Comparison of ENCODE assay signal across 35 cellular contexts in the genomic region with DNA sequence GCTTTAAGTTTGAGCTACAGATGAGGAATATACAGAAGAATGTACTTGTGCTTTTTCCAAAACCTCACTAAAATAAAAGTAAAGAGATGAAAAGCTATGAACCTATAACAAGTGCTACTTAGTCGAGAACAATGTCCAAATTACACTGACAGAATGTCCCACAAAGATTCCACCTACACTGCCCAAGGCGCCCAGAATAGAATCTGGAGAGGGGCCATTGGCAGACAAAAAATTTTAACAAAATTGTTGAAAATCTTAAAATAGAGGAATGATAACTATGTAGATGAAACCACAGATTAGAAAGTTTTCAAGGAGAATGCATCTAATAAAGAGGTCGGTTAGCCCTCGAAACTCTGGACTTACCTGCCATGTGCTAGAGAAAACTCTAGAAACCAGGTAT.
"Had no signal": no experiment of that assay in that cellular context is flagged by ENCODE, and none has a peak within 500 bp of the region (broad histone marks: within the 10 kb centered on the region; RNA-seq: fewer than 3 reads in every experiment).

No MANE protein-coding gene starts in this region.

- H3K4me3 ChIP-seq: adrenal gland, body of pancreas, breast epithelium had no signal

- H3K36me3 Mint-ChIP-seq: activated CD4-positive, alpha-beta memory T cell treated with anti-CD3 and anti-CD28 coated beads for 36 hours; activated naive CD4-positive, alpha-beta T cell treated with anti-CD3 and anti-CD28 coated beads, Interleukin-2, amount 50 U/mL, for 72 hours; activated naive CD8-positive, alpha-beta T cell treated with anti-CD3 and anti-CD28 coated beads for 36 hours; T-cell had no signal

- H3K9me3 ChIP-seq: adrenal gland, body of pancreas had no signal

- H3K36me3 ChIP-seq: adrenal gland, brain microvascular endothelial cell, breast epithelium had no signal

- H3K27ac Mint-ChIP-seq: activated B cell treated with CpG ODN at 0.5 μM for 24 hours; activated CD4-positive, alpha-beta memory T cell treated with anti-CD3 and anti-CD28 coated beads for 36 hours; activated CD4-positive, alpha-beta T cell treated with anti-CD3 and anti-CD28 coated beads, Interleukin-2, amount 10 ng/mL, durations not matched to agents 24 days and 14 days; activated CD8-positive, alpha-beta T cell treated with anti-CD3 and anti-CD28 coated beads for 36 hours; activated naive CD4-positive, alpha-beta T cell treated with anti-CD3 and anti-CD28 coated beads for 36 hours; activated naive CD4-positive, alpha-beta T cell treated with anti-CD3 and anti-CD28 coated beads, Interleukin-2, amount 50 U/mL, for 72 hours; activated naive CD8-positive, alpha-beta T cell treated with anti-CD3 and anti-CD28 coated beads for 36 hours; activated T-cell treated with anti-CD3 and anti-CD28 coated beads, Interleukin-2, amount 50 U/mL, for 72 hours; activated T-helper 1 cell treated with anti-CD3 and anti-CD28 coated beads, Interleukin-12 subunit alpha, Interleukin-12 subunit beta, Interleukin-2, Interleukin-4 antibody, amounts not matched to agents 30 ng/mL and 10 ng/mL and 1 ng/mL, durations not matched to agents 14 hours and 24 hours and 36 hours; activated T-helper 17 cell treated with anti-CD3 and anti-CD28 coated beads, Interleukin-2, amount 50 U/mL, for 72 hours; T-cell; T-helper 1 cell treated with Interleukin-12 subunit alpha and Interleukin-12 subunit beta and Interleukin-4 antibody, amounts not matched to agents 30 μg/mL and 1 μg/mL, for 36 hours; T-helper 2 cell treated with Interferon-gamma antibody and Interleukin-4, amounts not matched to agents 5 μg/mL and 100 μg/mL, for 36 hours had no signal

- H3K9me3 Mint-ChIP-seq: activated T-cell treated with anti-CD3 and anti-CD28 coated beads, Interleukin-2, amount 50 U/mL, for 4 hours had no signal

- H3K4me1 Mint-ChIP-seq: activated B cell treated with CpG ODN at 0.5 μM for 24 hours; activated CD4-positive, alpha-beta T cell treated with anti-CD3 and anti-CD28 coated beads, Interleukin-2, amount 10 ng/mL, durations not matched to agents 24 days and 14 days; activated naive CD8-positive, alpha-beta T cell treated with anti-CD3 and anti-CD28 coated beads for 36 hours; activated T-helper 17 cell treated with anti-CD3 and anti-CD28 coated beads, Interleukin-2, amount 50 U/mL, for 72 hours; T-cell had no signal

- H3K27me3 ChIP-seq: adrenal gland, body of pancreas, brain microvascular endothelial cell, breast epithelium had no signal

- ATAC-seq: activated CD8-positive, alpha-beta T cell treated with anti-CD3 and anti-CD28 coated beads for 36 hours; activated naive CD4-positive, alpha-beta T cell treated with anti-CD3 and anti-CD28 coated beads, Interleukin-2, amount 50 U/mL, for 72 hours; activated T-cell treated with anti-CD3 and anti-CD28 coated beads, Interleukin-2, amount 50 U/mL, for 4 hours; activated T-cell treated with anti-CD3 and anti-CD28 coated beads, Interleukin-2, amount 50 U/mL, for 72 hours; activated T-helper 17 cell treated with anti-CD3 and anti-CD28 coated beads, Interleukin-2, amount 50 U/mL, for 72 hours; body of pancreas; T-cell had no signal

- H3K27ac ChIP-seq: adrenal gland, body of pancreas, brain microvascular endothelial cell, breast epithelium, VCaP had no signal

- DNase-seq: activated B cell treated with CpG ODN at 0.5 μM for 24 hours; activated CD4-positive, alpha-beta memory T cell treated with anti-CD3 and anti-CD28 coated beads for 36 hours; activated CD4-positive, alpha-beta T cell treated with anti-CD3 and anti-CD28 coated beads for 4 hours; activated CD4-positive, alpha-beta T cell treated with anti-CD3 and anti-CD28 coated beads, Interleukin-2, amount 10 ng/mL, durations not matched to agents 24 days and 14 days; activated CD4-positive, alpha-beta T cell treated with anti-CD3 and anti-CD28 coated beads, Interleukin-2, amount 50 U/mL, for 1 hour; activated CD4-positive, alpha-beta T cell treated with anti-CD3 and anti-CD28 coated beads, Interleukin-2, amount 50 U/mL, for 4 hours; activated CD4-positive, CD25-positive, alpha-beta regulatory T cell treated with anti-CD3 and anti-CD28 coated beads, Interleukin-2, amount 50 U/mL, for 72 hours; activated CD8-positive, alpha-beta memory T cell treated with anti-CD3 and anti-CD28 coated beads, Interleukin-2, amount 50 U/mL, for 4 hours; activated CD8-positive, alpha-beta T cell treated with anti-CD3 and anti-CD28 coated beads for 36 hours; activated effector memory CD4-positive, alpha-beta T cell treated with anti-CD3 and anti-CD28 coated beads, Interleukin-2, amount 50 U/mL, for 16 hours; activated gamma-delta T cell treated with Interleukin-2 at 50 U/mL for 16 hours; activated naive CD4-positive, alpha-beta T cell; activated naive CD4-positive, alpha-beta T cell treated with anti-CD3 and anti-CD28 coated beads for 36 hours; activated naive CD4-positive, alpha-beta T cell treated with anti-CD3 and anti-CD28 coated beads, Interleukin-2, amount 50 U/mL, for 16 hours; activated naive CD8-positive, alpha-beta T cell treated with anti-CD3 and anti-CD28 coated beads for 36 hours; activated T-cell treated with anti-CD3 and anti-CD28 coated beads for 4 hours; activated T-cell treated with anti-CD3 and anti-CD28 coated beads, Interleukin-2, amount 50 U/mL, for 1 hour; activated T-cell treated with anti-CD3 and anti-CD28 coated beads, Interleukin-2, amount 50 U/mL, for 4 hours; activated T-cell treated with anti-CD3 and anti-CD28 coated beads, Interleukin-2, amount 50 U/mL, for 72 hours; adrenal gland; amniotic stem cell; aorta; body of pancreas; brain microvascular endothelial cell; central memory CD4-positive, alpha-beta T cell; T-cell; T-helper 2 cell; T-helper 9 cell had no signal

- H3K4me3 Mint-ChIP-seq: activated B cell treated with CpG ODN at 0.5 μM for 24 hours; activated CD4-positive, alpha-beta memory T cell treated with anti-CD3 and anti-CD28 coated beads for 36 hours; activated CD4-positive, alpha-beta T cell treated with anti-CD3 and anti-CD28 coated beads, Interleukin-2, amount 10 ng/mL, durations not matched to agents 24 days and 14 days; activated CD8-positive, alpha-beta T cell treated with anti-CD3 and anti-CD28 coated beads for 36 hours; activated naive CD4-positive, alpha-beta T cell treated with anti-CD3 and anti-CD28 coated beads for 36 hours; activated naive CD8-positive, alpha-beta T cell treated with anti-CD3 and anti-CD28 coated beads for 36 hours; activated T-cell treated with anti-CD3 and anti-CD28 coated beads, Interleukin-2, amount 50 U/mL, for 4 hours; activated T-cell treated with anti-CD3 and anti-CD28 coated beads, Interleukin-2, amount 50 U/mL, for 72 hours; activated T-helper 1 cell treated with anti-CD3 and anti-CD28 coated beads, Interleukin-12 subunit alpha, Interleukin-12 subunit beta, Interleukin-2, Interleukin-4 antibody, amounts not matched to agents 30 ng/mL and 10 ng/mL and 1 ng/mL, durations not matched to agents 14 hours and 24 hours and 36 hours; activated T-helper 17 cell treated with anti-CD3 and anti-CD28 coated beads, Interleukin-2, amount 50 U/mL, for 72 hours; T-cell; T-helper 1 cell treated with Interleukin-12 subunit alpha and Interleukin-12 subunit beta and Interleukin-4 antibody, amounts not matched to agents 30 μg/mL and 1 μg/mL, for 36 hours; T-helper 2 cell treated with Interferon-gamma antibody and Interleukin-4, amounts not matched to agents 5 μg/mL and 100 μg/mL, for 36 hours had no signal

- H3K27me3 Mint-ChIP-seq: activated CD4-positive, alpha-beta memory T cell treated with anti-CD3 and anti-CD28 coated beads for 36 hours; activated CD4-positive, alpha-beta T cell treated with anti-CD3 and anti-CD28 coated beads, Interleukin-2, amount 10 ng/mL, durations not matched to agents 24 days and 14 days; activated naive CD8-positive, alpha-beta T cell treated with anti-CD3 and anti-CD28 coated beads for 36 hours; activated T-helper 17 cell treated with anti-CD3 and anti-CD28 coated beads, Interleukin-2, amount 50 U/mL, for 72 hours; T-cell had no signal
